8 cellular contexts compared by ENCODE assay signal in the genomic region with DNA sequence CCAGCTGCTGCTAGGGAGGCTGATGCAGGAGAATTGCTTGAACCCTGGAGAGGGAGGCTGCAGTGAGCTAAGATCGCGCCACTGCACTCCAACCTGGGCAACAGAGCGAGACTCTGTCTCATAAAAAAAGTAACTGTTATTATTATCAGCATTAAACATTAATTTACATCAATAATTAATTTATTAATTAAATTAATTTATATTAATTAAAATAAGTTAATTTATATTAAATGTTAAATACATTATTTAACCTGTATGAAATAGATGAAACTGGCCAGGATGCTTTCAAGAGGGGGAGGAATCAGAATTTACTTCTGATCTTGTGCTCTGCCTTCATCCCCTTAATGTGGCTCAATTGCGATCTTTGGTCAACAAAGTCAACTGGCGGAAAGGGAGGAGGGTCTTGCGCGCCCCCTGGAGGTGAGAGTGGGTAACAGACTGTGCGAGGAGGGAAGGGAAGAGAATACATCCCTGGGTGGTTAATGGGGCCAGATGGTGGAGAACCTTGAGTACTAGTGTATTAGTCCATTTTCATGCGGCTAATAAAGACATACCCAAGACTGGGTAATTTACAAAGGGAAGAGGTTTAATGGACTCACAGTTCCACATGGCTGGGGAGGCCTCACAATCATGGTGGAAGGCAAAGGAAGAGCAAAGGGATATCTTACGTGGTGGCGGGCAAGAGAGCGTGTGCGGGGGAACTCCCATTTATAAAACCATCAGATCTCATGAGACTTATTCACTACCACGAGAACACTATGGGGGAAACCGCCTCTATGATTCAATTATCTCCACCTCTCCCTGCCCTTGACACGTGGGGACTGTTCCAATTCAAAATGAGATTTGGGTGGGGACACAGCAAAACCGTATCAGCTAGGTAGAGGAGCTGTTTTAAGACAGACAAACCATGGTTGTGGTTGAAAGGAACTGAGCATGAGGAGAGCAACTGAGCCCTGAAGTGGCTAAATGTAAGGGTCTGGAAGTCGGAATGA. TPM values are rescaled to one million over a fixed set of nuclear protein-coding genes. Genes with fewer than 3 reads are reported as not detected.
DNase-seq lines count a peak whose midpoint lies in the region; ATAC-seq and TF ChIP-seq lines count a peak whose summit lies in the region.

No MANE protein-coding gene starts in this region.

- peak; percentile 42 to 81 (median 66) for DNase-seq in CD4-positive, alpha-beta T cell
- DNase-seq in HT-29 (ENCODE audit: low spot score) = peak; percentile 60
- peak; percentile 61 for DNase-seq in SK-N-SH
- DNase-seq in activated naive CD4-positive, alpha-beta T cell treated with anti-CD3 and anti-CD28 coated beads for 36 hours = peak; percentile 88
- peak; percentile 62 to 64 for DNase-seq in cardiac muscle cell (ENCODE audit: low read depth in 1 of 2, low spot score in 1 of 2)
- DNase-seq in retinal pigment epithelial cell (ENCODE audit: low read depth) = no peak

- H3K27me3 Mint-ChIP-seq in CD4-positive, alpha-beta T cell = no peaks in the 10 kb centered on the region
- H3K27me3 Mint-ChIP-seq in activated naive CD4-positive, alpha-beta T cell treated with anti-CD3 and anti-CD28 coated beads for 36 hours (ENCODE audit: low read depth) = no peaks in the 10 kb centered on the region

- no peaks in the 10 kb centered on the region for H3K36me3 Mint-ChIP-seq in CD4-positive, alpha-beta T cell (ENCODE audit: low read depth)
- no peaks in the 10 kb centered on the region for H3K36me3 Mint-ChIP-seq in activated naive CD4-positive, alpha-beta T cell treated with anti-CD3 and anti-CD28 coated beads for 36 hours (ENCODE audit: low read depth)

- 64% methylated on average over 18 of the region's 18 CpGs for WGBS in SK-N-SH (ENCODE audit: low lambda C conversion rate)

- no peaks in the 10 kb centered on the region for H3K4me1 Mint-ChIP-seq in CD4-positive, alpha-beta T cell (ENCODE audit: low read depth)
- H3K4me1 Mint-ChIP-seq in activated naive CD4-positive, alpha-beta T cell treated with anti-CD3 and anti-CD28 coated beads for 36 hours (ENCODE audit: low read depth) = no peaks in the 10 kb centered on the region

- peak; percentile 66 for ATAC-seq in CD4-positive, alpha-beta T cell (ENCODE audit: poor library complexity)
- ATAC-seq in HG02981 (IDR thresholded peaks at IDR 0.05; ENCODE audit: unreplicated experiment) (no peak), GM21515 (IDR thresholded peaks at IDR 0.05; ENCODE audit: unreplicated experiment) (no peak)

- H3K4me3 Mint-ChIP-seq in CD4-positive, alpha-beta T cell = no peak overlapping the region
- H3K4me3 Mint-ChIP-seq in activated naive CD4-positive, alpha-beta T cell treated with anti-CD3 and anti-CD28 coated beads for 36 hours = no peak overlapping the region

- H3K4me2 ChIP-seq in SK-N-SH = no peak overlapping the region

- POLR2A ChIA-PET in CD4-positive, alpha-beta T cell (lab: Charles Lee) = no interaction called here
- POLR2A ChIA-PET in SK-N-SH (lab: Yijun Ruan, JAX) = no interaction called here

- no peak overlapping the region for H2AFZ ChIP-seq in SK-N-SH (ENCODE audit: low read depth)

- no peak for TF ChIP-seq EP300 in SK-N-SH (IDR thresholded peaks at IDR 0.05; ENCODE audit: borderline replicate concordance in 1 of 2, low read depth in 1 of 2, low read length in 1 of 2)

- H3F3A ChIP-seq in SK-N-SH (replicated peaks; ENCODE audit: insufficient read depth) = no peaks in the 10 kb centered on the region

- peak; percentile 81 for TF ChIP-seq CTCF in CD4-positive, alpha-beta T cell (IDR thresholded peaks at IDR 0.05)
- TF ChIP-seq CTCF in SK-N-SH (IDR thresholded peaks at IDR 0.05) (peak; percentile 64), cardiac muscle cell (IDR thresholded peaks at IDR 0.05; ENCODE audit: low read depth, low read length) (peak; percentile 80), retinal pigment epithelial cell (conservative IDR thresholded peaks at IDR 0.05; ENCODE audit: low read depth, low read length) (peak; percentile 90)

- H3K79me2 ChIP-seq in SK-N-SH (ENCODE audit: insufficient read depth) = no peaks in the 10 kb centered on the region

- no peaks in the 10 kb centered on the region for H4K20me1 ChIP-seq in SK-N-SH (ENCODE audit: insufficient read depth)

- CTCF ChIA-PET in CD4-positive, alpha-beta T cell (lab: Charles Lee) = interaction anchor here (0.5 to 0.7 kb wide), 2 partner anchors 35 to 945 kb away, joined by 3 to 4 read pairs; no protein-coding TSS in a partner anchor
- CTCF ChIA-PET in SK-N-SH (lab: Yijun Ruan, JAX) = interaction anchor here (0.7 to 1.2 kb wide), 2 partner anchors 9 to 365 kb away, joined by 3 read pairs; no protein-coding TSS in a partner anchor
- CTCF ChIA-PET in activated naive CD4-positive, alpha-beta T cell treated with anti-CD3 and anti-CD28 coated beads for 36 hours (lab: Charles Lee) = interaction anchor here (0.5 to 3.8 kb wide), 11 partner anchors 11 to 724 kb away, joined by 3 to 23 read pairs (median 4); no protein-coding TSS in a partner anchor

- H3K9me3 Mint-ChIP-seq in CD4-positive, alpha-beta T cell = no peaks in the 10 kb centered on the region
- no peaks in the 10 kb centered on the region for H3K9me3 Mint-ChIP-seq in activated naive CD4-positive, alpha-beta T cell treated with anti-CD3 and anti-CD28 coated beads for 36 hours

- H3K27ac Mint-ChIP-seq in CD4-positive, alpha-beta T cell = no peak overlapping the region
- no peak overlapping the region for H3K27ac Mint-ChIP-seq in activated naive CD4-positive, alpha-beta T cell treated with anti-CD3 and anti-CD28 coated beads for 36 hours

- intact Hi-C loops in CD4-positive, alpha-beta T cell (cut with DNase I, micrococcal nuclease) = loop anchor here (1.0 to 5.0 kb wide), 5 partner anchors 246 to 724 kb away; no protein-coding TSS in a partner anchor
- intact Hi-C loops in activated naive CD4-positive, alpha-beta T cell treated with anti-CD3 and anti-CD28 coated beads for 36 hours (cut with micrococcal nuclease) = loop anchor here (1.0 to 2.0 kb wide), 4 partner anchors 246 to 725 kb away; no protein-coding TSS in a partner anchor

- peak; percentile 77 for TF ChIP-seq RAD21 in SK-N-SH (IDR thresholded peaks at IDR 0.05; ENCODE audit: low read length)

- H3K4me1 ChIP-seq in SK-N-SH (ENCODE audit: control insufficient read depth in 1 of 2, insufficient read depth in 2 of 2, low read depth in 1 of 2, low read length in 1 of 2) = no peaks in the 10 kb centered on the region
- no peaks in the 10 kb centered on the region for H3K4me1 ChIP-seq in cardiac muscle cell (ENCODE audit: low read depth)

- H3K9me2 ChIP-seq in SK-N-SH = no peaks in the 10 kb centered on the region

- no peak overlapping the region for H3K27ac ChIP-seq in CD4-positive, alpha-beta T cell (ENCODE audit: low read depth, low read length)
- H3K27ac ChIP-seq in SK-N-SH (ENCODE audit: low read depth in 2 of 2, low read length in 1 of 2) (no peak overlapping the region), cardiac muscle cell (no peak overlapping the region)

- H3K4me3 ChIP-seq in SK-N-SH (ENCODE audit: low read depth in 2 of 2, low read length in 1 of 2) (no peak overlapping the region; a peak in 1 of 4 replicates), cardiac muscle cell (no peak overlapping the region), retinal pigment epithelial cell (ENCODE audit: low read length) (no peak overlapping the region)

- no peaks in the 10 kb centered on the region for H3K27me3 ChIP-seq in CD4-positive, alpha-beta T cell (ENCODE audit: control insufficient read depth, insufficient read depth, low read length)
- no peaks in the 10 kb centered on the region for H3K27me3 ChIP-seq in SK-N-SH (ENCODE audit: insufficient read depth)
- H3K27me3 ChIP-seq in cardiac muscle cell = no peaks in the 10 kb centered on the region

- H3K9me3 ChIP-seq in CD4-positive, alpha-beta T cell (ENCODE audit: control insufficient read depth, low read length) = no peaks in the 10 kb centered on the region
- H3K9me3 ChIP-seq in SK-N-SH = no peaks in the 10 kb centered on the region
- H3K9me3 ChIP-seq in cardiac muscle cell (ENCODE audit: low read depth) = no peaks in the 10 kb centered on the region

- H3K36me3 ChIP-seq in SK-N-SH (replicated peaks in 1 of 2; ENCODE audit: control insufficient read depth in 1 of 2, insufficient read depth in 2 of 2, low read length in 1 of 2) (no peaks in the 10 kb centered on the region), cardiac muscle cell (no peaks in the 10 kb centered on the region)

- H3K9ac ChIP-seq in SK-N-SH = no peak overlapping the region

TF ChIP-seq in SK-N-SH, 30 proteins besides CTCF, POLR2A, EP300 and RAD21:
- TF ChIP-seq ELF1 (IDR thresholded peaks at IDR 0.05) (no peak), TCF12 (IDR thresholded peaks at IDR 0.05) (no peak), SMC3 (IDR thresholded peaks at IDR 0.05; ENCODE audit: low read depth, low read length) (peak; percentile 74), SIN3A (IDR thresholded peaks at IDR 0.05; ENCODE audit: borderline replicate concordance, low read depth, low read length) (no peak), GABPA (IDR thresholded peaks at IDR 0.05; ENCODE audit: low read depth) (no peak)

RNA-seq across cellular contexts. Expression of a gene that starts 15.7 kb away (rescaled TPM):
- total RNA-seq in CD4-positive, alpha-beta T cell = 1 to 10 TPM; 1.4 to 2.3 TPM
- not detected in 2 replicates for total RNA-seq in HT-29 (2014; rRNA removed; shearing (Covaris generic))
- 11.9 and 13.9 TPM in 2 replicates for polyA plus RNA-seq in SK-N-SH (2012; rRNA removed)
- polyA plus RNA-seq in SK-N-SH (2012; cell fraction: cytosol; rRNA removed) = 14.9 and 15.0 TPM in 2 replicates
- 9.7 and 11.9 TPM in 2 replicates for polyA plus RNA-seq in SK-N-SH (2012; cell fraction: nucleus; rRNA removed)
- total RNA-seq in activated naive CD4-positive, alpha-beta T cell treated with anti-CD3 and anti-CD28 coated beads for 36 hours = 1 to 10 TPM; 6.4 to 6.5 TPM
- total RNA-seq in cardiac muscle cell = 10.8 and 12.0 TPM in 2 replicates
- 10.0 TPM in 2 replicates for polyA plus RNA-seq in cardiac muscle cell
